ENCODE assay signal across 15 cellular contexts in the genomic region with DNA sequence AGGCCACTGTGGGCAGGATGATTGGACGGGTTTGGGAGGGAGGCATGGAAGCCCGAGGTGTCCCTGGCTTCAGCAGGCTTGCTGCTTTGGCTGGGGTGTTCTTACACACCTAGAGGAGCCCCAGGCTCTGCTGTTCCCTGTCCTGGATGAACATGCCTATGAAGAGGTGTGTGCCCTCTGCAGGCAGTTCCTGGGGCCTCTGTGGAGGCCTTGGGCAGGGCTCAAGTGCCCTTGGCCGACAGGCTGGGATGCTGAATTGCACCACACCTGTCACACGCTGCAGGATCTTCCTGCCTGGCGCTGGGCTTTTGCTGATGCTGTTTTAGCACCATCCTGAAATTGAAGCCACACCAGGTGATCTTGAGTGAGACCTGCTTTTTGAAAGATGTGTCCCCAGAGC.
"Had no signal": no experiment of that assay in that cellular context is flagged by ENCODE, and none has a peak within 500 bp of the region (broad histone marks: within the 10 kb centered on the region; RNA-seq: fewer than 3 reads in every experiment).

No MANE protein-coding gene starts in this region.

- H3K9me3 ChIP-seq: heart left ventricle, neutrophil, psoas muscle, right lobe of liver, tibial nerve had no signal

- H3K4me3 Mint-ChIP-seq: naive thymus-derived CD8-positive, alpha-beta T cell; stimulated activated effector memory CD8-positive, alpha-beta T cell treated with anti-CD3 and anti-CD28 coated beads, Interleukin-12 subunit alpha, Interleukin-12 subunit beta, amount 100 ng/mL, for 72 hours had no signal

- H3K27ac ChIP-seq: dorsolateral prefrontal cortex, heart left ventricle, neutrophil, psoas muscle, right lobe of liver, tibial nerve had no signal

- H3K4me1 ChIP-seq: heart left ventricle, psoas muscle, right lobe of liver, tibial nerve had no signal

- H3K9me3 Mint-ChIP-seq: stimulated activated effector memory CD8-positive, alpha-beta T cell treated with anti-CD3 and anti-CD28 coated beads, Interleukin-12 subunit alpha, Interleukin-12 subunit beta, amount 100 ng/mL, for 72 hours had no signal

- H3K4me1 Mint-ChIP-seq: naive thymus-derived CD8-positive, alpha-beta T cell; stimulated activated effector memory CD8-positive, alpha-beta T cell treated with anti-CD3 and anti-CD28 coated beads, Interleukin-12 subunit alpha, Interleukin-12 subunit beta, amount 100 ng/mL, for 72 hours had no signal

- H3K27ac Mint-ChIP-seq: stimulated activated effector memory CD8-positive, alpha-beta T cell treated with anti-CD3 and anti-CD28 coated beads, Interleukin-12 subunit alpha, Interleukin-12 subunit beta, amount 100 ng/mL, for 72 hours had no signal

- H3K27me3 ChIP-seq: dorsolateral prefrontal cortex, heart left ventricle, neutrophil, right lobe of liver, tibial nerve had no signal

- H3K36me3 Mint-ChIP-seq: naive thymus-derived CD8-positive, alpha-beta T cell; stimulated activated effector memory CD8-positive, alpha-beta T cell treated with anti-CD3 and anti-CD28 coated beads, Interleukin-12 subunit alpha, Interleukin-12 subunit beta, amount 100 ng/mL, for 72 hours had no signal

- H3K36me3 ChIP-seq: heart left ventricle, neutrophil, right lobe of liver, tibial nerve had no signal

- H3K4me3 ChIP-seq: dorsolateral prefrontal cortex, heart left ventricle, psoas muscle, right lobe of liver, tibial nerve had no signal

- DNase-seq: cortex of kidney; dorsolateral prefrontal cortex; effector CD8-positive, alpha-beta T cell; hippocampal formation; naive thymus-derived CD8-positive, alpha-beta T cell; psoas muscle; retina; right lobe of liver; stimulated activated CD4-positive, alpha-beta T cell treated with anti-CD3 and anti-CD28 coated beads, Interleukin-4, amount 100 ng/mL, for 1 hour; stimulated activated CD8-positive, alpha-beta memory T cell treated with anti-CD3 and anti-CD28 coated beads, Interleukin-4, amount 100 ng/mL, for 48 hours; stimulated activated naive CD8-positive, alpha-beta T cell treated with anti-CD3 and anti-CD28 coated beads, Interleukin-15, Interleukin-2, amounts not matched to agents 100 U/mL and 50 U/mL, for 24 hours had no signal
